21 cellular contexts compared by ENCODE assay signal in the genomic region with DNA sequence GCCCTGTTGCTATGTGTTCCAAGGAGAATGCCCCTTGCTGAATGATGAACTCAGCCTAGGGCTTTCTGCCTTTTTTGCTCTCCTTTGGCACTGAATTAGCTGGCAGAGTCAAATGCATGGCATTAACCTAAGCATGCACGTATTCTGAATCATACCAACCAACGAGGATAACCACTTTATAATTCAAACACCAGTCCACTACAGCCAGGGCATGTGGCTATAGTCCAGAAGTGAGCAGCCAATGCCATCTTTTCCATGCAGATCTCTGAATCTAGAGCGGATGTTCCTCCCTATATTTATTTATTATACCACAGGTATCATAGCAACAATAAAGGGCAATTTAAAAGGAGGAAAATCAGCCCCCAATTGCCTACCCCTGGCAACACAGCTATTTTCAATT. TPM values are rescaled to one million over a fixed set of nuclear protein-coding genes. Genes with fewer than 3 reads are reported as not detected.
DNase-seq lines count a peak whose midpoint lies in the region; ATAC-seq and TF ChIP-seq lines count a peak whose summit lies in the region.
"Had no signal": no experiment of that assay in that cellular context is flagged by ENCODE, and none has a peak within 500 bp of the region (broad histone marks: within the 10 kb centered on the region; RNA-seq: fewer than 3 reads in every experiment).

No MANE protein-coding gene starts in this region.

- ATAC-seq in omental fat pad (ENCODE audit: low FRiP score) = peak; percentile 48
- ATAC-seq in GM21786 (IDR thresholded peaks at IDR 0.05; ENCODE audit: unreplicated experiment) = no peak
- ATAC-seq: A549, GM12878, HepG2 had no signal

- DNase-seq in NCI-H1436 (lab: John Stamatoyannopoulos, UW) (peak; percentile 11), NCI-H1436 treated with DMSO at 0.1 percent for 48 hours (lab: John Stamatoyannopoulos, UW) (no peak), NCI-H2029 treated with DMSO at 0.1 percent for 48 hours (lab: John Stamatoyannopoulos, UW) (peak; percentile 65), omental fat pad (ENCODE audit: low spot score) (no peak), MV-4-11 (lab: John Stamatoyannopoulos, UW) (no peak), iPS-NIHi11 (ENCODE audit: low spot score) (no peak)
- DNase-seq: DMS79, Karpas-422, NCI-H1694, NCI-H2171 treated with DMSO at 0.1 percent for 48 hours, NCI-H510A treated with DMSO at 0.1 percent for 48 hours, PC-9, T-helper 1 cell had no signal

- TF ChIP-seq CTCF in VCaP (conservative IDR thresholded peaks at IDR 0.05) = no peak
- no peak for TF ChIP-seq CTCF in omental fat pad (IDR thresholded peaks at IDR 0.05)

- peak overlapping the region; percentile 40 for H3K27ac ChIP-seq in VCaP
- H3K27ac ChIP-seq: A549, C4-2B, PC-9 had no signal

RNA-seq across cellular contexts. Expression of gene TMIGD1, which starts 15.7 kb away (rescaled TPM):
- total RNA-seq in omental fat pad = not detected
- total RNA-seq: G401, GM12878, H1, HepG2, PC-9 had no signal

RNA-seq across cellular contexts. Expression of gene BLMH, which starts 26.4 kb away (rescaled TPM):
- total RNA-seq in omental fat pad = 10 to 100 TPM; 19.1 to 33.9 (median 28.3) TPM

Comparison
In these comparisons a context has a peak if more than half of its experiments do, and no peak if none do; other contexts are left out.
1. DNase-seq: peak in NCI-H1436 (single experiment) and NCI-H2029 treated with DMSO at 0.1 percent for 48 hours (single experiment); none in NCI-H1436 treated with DMSO at 0.1 percent for 48 hours (single experiment), omental fat pad (single experiment), MV-4-11 (single experiment) and iPS-NIHi11 (single experiment).